In the genomic region with DNA sequence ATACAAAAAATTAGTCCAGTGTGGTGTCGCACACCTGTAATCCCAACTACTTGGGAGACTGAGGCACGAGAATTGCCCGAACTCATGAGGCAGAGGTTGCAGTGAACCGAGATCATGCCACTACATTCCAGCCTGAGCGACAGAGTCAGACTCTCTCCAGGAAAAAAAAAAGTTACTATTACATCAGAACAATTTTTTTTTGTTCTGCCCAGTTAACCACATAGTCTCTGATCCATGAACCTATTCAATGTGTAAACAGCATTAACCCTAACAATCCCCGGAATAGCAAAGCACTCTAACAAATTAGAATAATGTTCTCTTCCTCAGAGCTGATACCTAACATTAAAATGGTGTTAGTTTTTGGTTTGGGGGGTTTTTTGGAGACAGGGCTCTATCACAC, we compare ENCODE assay signal across 22 cellular contexts. TPM values are rescaled to one million over a fixed set of nuclear protein-coding genes. Genes with fewer than 3 reads are reported as not detected.
A peak's percentile ranks its signal among the peaks of the same experiment; 100 is the strongest.
DNase-seq lines count a peak whose midpoint lies in the region; ATAC-seq, FAIRE-seq and TF ChIP-seq lines count a peak whose summit lies in the region.
"Had no signal": no experiment of that assay in that cellular context is flagged by ENCODE, and none has a peak within 500 bp of the region (broad histone marks: within the 10 kb centered on the region; RNA-seq: fewer than 3 reads in every experiment).

No MANE protein-coding gene starts in this region.

- TF ChIP-seq CTCF in HepG2 (CRISPR knock-in tag; IDR thresholded peaks at IDR 0.05): no peak
- TF ChIP-seq CTCF in right lobe of liver (IDR thresholded peaks at IDR 0.05): no peak

- in situ Hi-C loops in HepG2 (cut with HindIII; ENCODE audit: extremely low pct_ligation_motif_present, low pct_unique_long_range_greater_than_20kb): no loop called here

- H3K4me3 Mint-ChIP-seq in effector memory CD8-positive, alpha-beta T cell: no peak overlapping the region
- H3K4me3 Mint-ChIP-seq: B cell; CD4-positive, alpha-beta T cell had no signal

- WGBS in HepG2 (ENCODE audit: low lambda C conversion rate): 88% methylated on average over 6 of the region's 6 CpGs
- 93% methylated on average over 3 of the region's 6 CpGs for WGBS in right lobe of liver (ENCODE audit: insufficient coverage, low coverage, low lambda C conversion rate, missing lambda C conversion rate)

- H3K27ac ChIP-seq in HepG2 (ENCODE audit: extremely low read length, insufficient read depth, low read length): no peak overlapping the region
- no peak overlapping the region for H3K27ac ChIP-seq in right lobe of liver
- H3K27ac ChIP-seq: 22Rv1; A549; BLaER1 treated with 17β-estradiol and CSF1 and Interleukin-3, amounts not matched to agents 10 nM and 100 nM; C4-2B had no signal

- TF ChIP-seq POLR2A in HepG2 (IDR thresholded peaks at IDR 0.05; ENCODE audit: insufficient read depth in 1 of 2, low read depth in 2 of 2, low read length in 2 of 2) (no peak), right lobe of liver (IDR thresholded peaks at IDR 0.05) (no peak)

- ATAC-seq in HepG2: no peak
- ATAC-seq in right lobe of liver: no peak
- ATAC-seq in effector memory CD8-positive, alpha-beta T cell (replicated peaks): no peak
- ATAC-seq: A549; CD8-positive, alpha-beta T cell had no signal

- peaks cover 20% of the 10 kb centered on the region for H3K36me3 Mint-ChIP-seq in effector memory CD8-positive, alpha-beta T cell (ENCODE audit: insufficient read depth)

- peaks cover 13 to 18% of the 10 kb centered on the region in 2 donors for H3K4me1 Mint-ChIP-seq in effector memory CD8-positive, alpha-beta T cell (ENCODE audit: low read depth in 2 of 2)

- POLR2A ChIA-PET in HepG2 (lab: Yijun Ruan, JAX): no interaction called here

- peaks cover 4 to 52% of the 10 kb centered on the region in 2 experiments for H3K36me3 ChIP-seq in HepG2 (replicated peaks in 1 of 2; ENCODE audit: control insufficient read depth in 1 of 2, insufficient read depth in 2 of 2, low read length in 2 of 2)
- H3K36me3 ChIP-seq in right lobe of liver: peaks cover 0 to 44% (median 5%) of the 10 kb centered on the region in 4 donors

- peaks cover 49% of the 10 kb centered on the region for H3K79me2 ChIP-seq in HepG2 (ENCODE audit: insufficient read depth, low read length)

- TF ChIP-seq EP300 in HepG2 (IDR thresholded peaks at IDR 0.05; ENCODE audit: low read depth in 2 of 2, low read length in 2 of 2) (no peak), HepG2 (CRISPR knock-in tag; IDR thresholded peaks at IDR 0.05; ENCODE audit: borderline replicate concordance) (no peak)

- intact Hi-C loops in HepG2 (cut with micrococcal nuclease; ENCODE audit: unreplicated experiment): no loop called here
- intact Hi-C loops in right lobe of liver (cut with DNase I): no loop called here

- H3K27me3 ChIP-seq in HepG2 (ENCODE audit: control insufficient read depth in 1 of 2, insufficient read depth in 2 of 2, low read length in 2 of 2) (no peaks in the 10 kb centered on the region; a peak in 1 of 5 replicates), right lobe of liver (no peaks in the 10 kb centered on the region)
- H3K27me3 ChIP-seq: BLaER1 treated with 17β-estradiol and CSF1 and Interleukin-3, amounts not matched to agents 10 nM and 100 nM had no signal

- H3K9ac ChIP-seq in HepG2 (ENCODE audit: insufficient read depth, low read depth, low read length): no peak overlapping the region
- H3K9ac ChIP-seq: BLaER1 treated with 17β-estradiol and CSF1 and Interleukin-3, amounts not matched to agents 10 nM and 100 nM had no signal

- H3K4me3 ChIP-seq in HepG2 (replicated peaks in 1 of 3; ENCODE audit: insufficient read depth in 1 of 3, low read depth in 2 of 3, low read length in 3 of 3): no peak overlapping the region
- H3K4me3 ChIP-seq in right lobe of liver: no peak overlapping the region
- H3K4me3 ChIP-seq: A549; BLaER1 treated with 17β-estradiol and CSF1 and Interleukin-3, amounts not matched to agents 10 nM and 100 nM had no signal

- no peak for TF ChIP-seq RAD21 in HepG2 (CRISPR knock-in tag; IDR thresholded peaks at IDR 0.05)

- no peak overlapping the region for H3K27ac Mint-ChIP-seq in effector memory CD8-positive, alpha-beta T cell
- H3K27ac Mint-ChIP-seq: B cell; CD8-positive, alpha-beta T cell had no signal

- 0 out of 2 replicates have a peak overlapping the region, but pooled peaks have one; percentile 88 for H3K4me2 ChIP-seq in HepG2 (ENCODE audit: low read depth, low read length)
- H3K4me2 ChIP-seq: A549 had no signal

- DNase-seq in HepG2 (ENCODE audit: low spot score) (no peak), right lobe of liver (no peak), kidney tubule cell (ENCODE audit: low spot score) (peak; percentile 33), renal cortical epithelial cell (ENCODE audit: low read depth) (peak; percentile 52), NCI-H2107 treated with DMSO at 0.1 percent for 48 hours (lab: John Stamatoyannopoulos, UW; ENCODE audit: unreplicated experiment) (no peak)
- DNase-seq in effector memory CD8-positive, alpha-beta T cell: no peak
- DNase-seq: AML-193; Caco-2; Calu3; CD4-positive, alpha-beta T cell; CD8-positive, alpha-beta T cell; DMS79 treated with DMSO at 0.1 percent for 48 hours; GF-D8 had no signal

- BruUV-seq in HepG2 (replicated peaks; lab: Mats Ljungman, UMichigan): no TSS peak

- CTCF ChIA-PET in HepG2 (lab: Yijun Ruan, JAX; ENCODE audit: low intra/inter-chr PET ratio, low total read pairs): no interaction called here

- no peaks in the 10 kb centered on the region for H3K9me3 ChIP-seq in HepG2 (ENCODE audit: low read length)
- no peaks in the 10 kb centered on the region for H3K9me3 ChIP-seq in right lobe of liver
- H3K9me3 ChIP-seq: A549; BLaER1 treated with 17β-estradiol and CSF1 and Interleukin-3, amounts not matched to agents 10 nM and 100 nM; Caco-2 had no signal

- no peaks in the 10 kb centered on the region; the same call in 1 of the 2 replicates for H4K20me1 ChIP-seq in HepG2 (ENCODE audit: insufficient read depth, low read length)
- H4K20me1 ChIP-seq: BLaER1 treated with 17β-estradiol and CSF1 and Interleukin-3, amounts not matched to agents 10 nM and 100 nM had no signal

- no peaks in the 10 kb centered on the region for H3K9me3 Mint-ChIP-seq in effector memory CD8-positive, alpha-beta T cell
- H3K9me3 Mint-ChIP-seq: CD4-positive, alpha-beta T cell; CD8-positive, alpha-beta T cell had no signal

- FAIRE-seq in HepG2 (lab: Jason Lieb, UNC): no peak
- FAIRE-seq: A549, D721Med, G401.6, GM12891, GM19239 had no signal

- H3K27me3 Mint-ChIP-seq in effector memory CD8-positive, alpha-beta T cell: no peaks in the 10 kb centered on the region
- H3K27me3 Mint-ChIP-seq: B cell; CD4-positive, alpha-beta T cell had no signal

- H2AFZ ChIP-seq in HepG2 (ENCODE audit: low read length): no peak overlapping the region

- H3K4me1 ChIP-seq in HepG2 (ENCODE audit: insufficient read depth, low read length) (peaks cover 50% of the 10 kb centered on the region), right lobe of liver (peaks cover 0 to 8% (median 2%) of the 10 kb centered on the region in 4 donors)

TF ChIP-seq in HepG2, 621 proteins besides CTCF, POLR2A, EP300 and RAD21 (continues in another document):
- TF ChIP-seq IKZF1 (IDR thresholded peaks at IDR 0.05): no peak
- no peak for TF ChIP-seq FLYWCH1 (CRISPR knock-in tag; IDR thresholded peaks at IDR 0.05)
- no peak for TF ChIP-seq SSRP1 (CRISPR knock-in tag; IDR thresholded peaks at IDR 0.05)
- TF ChIP-seq HMGA1 (CRISPR knock-in tag; conservative IDR thresholded peaks at IDR 0.05): no peak
- TF ChIP-seq ZNF24 (IDR thresholded peaks at IDR 0.05): no peak

RNA-seq across cellular contexts. Expression of gene NARS2, which starts 4.6 kb away (rescaled TPM):
- total RNA-seq in HepG2 (2016; rRNA removed; fragmentation: Illumina TruSeq; extraction: Trizol): 45.9 and 48.5 TPM in 2 replicates
- total RNA-seq in HepG2 (2016; cell fraction: cytosol; rRNA removed; fragmentation: Illumina TruSeq; extraction: Trizol; ENCODE audit: low read depth): 45.7 and 46.3 TPM in 2 replicates
- total RNA-seq in HepG2 (2016; cell fraction: insoluble cytoplasmic fraction; rRNA removed; fragmentation: Illumina TruSeq; extraction: Trizol): 42.5 and 48.4 TPM in 2 replicates
- 46.5 and 51.9 TPM in 2 replicates for total RNA-seq in HepG2 (2016; cell fraction: membrane; rRNA removed; fragmentation: Illumina TruSeq; extraction: Trizol)
- total RNA-seq in HepG2 (2016; cell fraction: nucleus; rRNA removed; fragmentation: Illumina TruSeq; extraction: Trizol): 38.7 and 39.4 TPM in 2 replicates
- polyA plus RNA-seq in HepG2 (2011; rRNA removed): 54.3 and 65.0 TPM in 2 replicates
- 24.9 and 45.2 TPM in 2 replicates for polyA plus RNA-seq in HepG2 (2011; cell fraction: cytosol; rRNA removed)
- 31.1 and 32.0 TPM in 2 replicates for polyA plus RNA-seq in HepG2 (2011; cell fraction: nucleus; rRNA removed)
- polyA plus RNA-seq in HepG2 (2012): 62.6 and 65.9 TPM in 2 replicates
- polyA plus RNA-seq in HepG2 (2016; cell fraction: cytosol; fragmentation: Illumina TruSeq; extraction: Trizol; ENCODE audit: low read depth): 15.7 and 17.5 TPM in 2 replicates
- 41.7 and 46.6 TPM in 2 replicates for polyA plus RNA-seq in HepG2 (2016; cell fraction: insoluble cytoplasmic fraction; fragmentation: Illumina TruSeq; extraction: Trizol; ENCODE audit: low read depth)
- polyA plus RNA-seq in HepG2 (2016; cell fraction: membrane; fragmentation: Illumina TruSeq; extraction: Trizol; ENCODE audit: low read depth): 30.7 and 34.5 TPM in 2 replicates
- 29.4 and 32.1 TPM in 2 replicates for polyA plus RNA-seq in HepG2 (2016; cell fraction: nucleus; fragmentation: Illumina TruSeq; extraction: Trizol; ENCODE audit: insufficient read depth, low read depth)
- polyA minus RNA-seq in HepG2 (2011; rRNA and poly(A)+ RNA removed; ENCODE audit: low replicate concordance): 13.4 and 27.0 TPM in 2 replicates
- 29.1 and 30.3 TPM in 2 replicates for polyA minus RNA-seq in HepG2 (2011; cell fraction: cytosol; rRNA and poly(A)+ RNA removed)
- polyA minus RNA-seq in HepG2 (2011; cell fraction: nucleus; rRNA and poly(A)+ RNA removed): 144 and 175 TPM in 2 replicates
- total RNA-seq in right lobe of liver: 10 to 100 TPM; 11.5 to 17.4 (median 14.0) TPM
- total RNA-seq in renal cortical epithelial cell: 22.2 and 23.1 TPM in 2 replicates

Comparison
In these comparisons a context has a peak if more than half of its experiments do, and no peak if none do; other contexts are left out.
1. DNase-seq: peak in kidney tubule cell (single experiment) and renal cortical epithelial cell (single experiment); none in HepG2 (single experiment), right lobe of liver (0 of 3), NCI-H2107 treated with DMSO at 0.1 percent for 48 hours (single experiment) and effector memory CD8-positive, alpha-beta T cell (0 of 3).